20 cellular contexts compared by ENCODE assay signal in genomic region chr10:64369885-64370773, GRCh38.
DNase-seq lines count a peak whose midpoint lies in the region; ATAC-seq, FAIRE-seq and TF ChIP-seq lines count a peak whose summit lies in the region.
"Had no signal": no experiment of that assay in that cellular context is flagged by ENCODE, and none has a peak within 500 bp of the region (broad histone marks: within the 10 kb centered on the region; RNA-seq: fewer than 3 reads in every experiment).

No MANE protein-coding gene starts in this region.

- no peaks in the 10 kb centered on the region for H3K79me2 ChIP-seq in hepatocyte
- H3K79me2 ChIP-seq in HepG2 (ENCODE audit: insufficient read depth, low read length): no peaks in the 10 kb centered on the region

- TF ChIP-seq EP300 in HepG2 (IDR thresholded peaks at IDR 0.05; ENCODE audit: low read depth in 2 of 2, low read length in 2 of 2): no peak
- TF ChIP-seq EP300 in HepG2 (CRISPR knock-in tag; IDR thresholded peaks at IDR 0.05; ENCODE audit: borderline replicate concordance): no peak

- DNase-seq in LoVo (ENCODE audit: low spot score) (peak; percentile 13), hepatocyte (ENCODE audit: low spot score) (peak; percentile 10), HepG2 (ENCODE audit: low spot score) (peak; percentile 3), upper lobe of right lung (no peak), NCI-H1105 (lab: John Stamatoyannopoulos, UW) (no peak)
- DNase-seq in activated CD4-positive, alpha-beta T cell treated with anti-CD3 and anti-CD28 coated beads for 1 hour: no peak
- DNase-seq: CD4-positive, alpha-beta memory T cell; Karpas-422; MG63; NCI-H1092; NCI-H146; NCI-H2081; NCI-H748 treated with DMSO at 0.1 percent for 48 hours; OCI-M1; Right ventricle myocardium superior had no signal

- H3K27ac ChIP-seq in hepatocyte (no peak overlapping the region), HepG2 (ENCODE audit: extremely low read length, insufficient read depth, low read length) (no peak overlapping the region), upper lobe of right lung (no peak overlapping the region)
- H3K27ac ChIP-seq: BLaER1 had no signal

- H3K9me3 ChIP-seq in hepatocyte (ENCODE audit: low read depth): no peaks in the 10 kb centered on the region
- H3K9me3 ChIP-seq in HepG2 (ENCODE audit: low read length): no peaks in the 10 kb centered on the region
- no peaks in the 10 kb centered on the region for H3K9me3 ChIP-seq in upper lobe of right lung
- H3K9me3 ChIP-seq: BLaER1, MG63 had no signal

- POLR2A ChIA-PET in HepG2 (lab: Yijun Ruan, JAX): no interaction called here

- H3K4me2 ChIP-seq in hepatocyte (peak overlapping the region; percentile 5), HepG2 (ENCODE audit: low read depth, low read length) (peak overlapping the region; percentile 24)
- H3K4me2 ChIP-seq: BLaER1 had no signal

- no peaks in the 10 kb centered on the region for H3K27me3 ChIP-seq in hepatocyte
- H3K27me3 ChIP-seq in HepG2 (ENCODE audit: control insufficient read depth in 1 of 2, insufficient read depth in 2 of 2, low read length in 2 of 2): no peaks in the 10 kb centered on the region
- no peaks in the 10 kb centered on the region for H3K27me3 ChIP-seq in upper lobe of right lung
- H3K27me3 ChIP-seq: BLaER1, MG63 had no signal

- no TSS peak for BruUV-seq in HepG2 (replicated peaks; lab: Mats Ljungman, UMichigan)

- FAIRE-seq in HepG2 (lab: Jason Lieb, UNC): peak; percentile 55
- FAIRE-seq: GM12891, GM18507, H1 had no signal

- WGBS in hepatocyte (ENCODE audit: low lambda C conversion rate, missing lambda C conversion rate): 34% methylated on average over 1 of the region's 1 CpG
- 23% methylated on average over 1 of the region's 1 CpG for WGBS in HepG2 (ENCODE audit: low lambda C conversion rate)

- no peaks in the 10 kb centered on the region for H3K9me2 ChIP-seq in hepatocyte (replicated peaks; ENCODE audit: insufficient read depth)

- CTCF ChIA-PET in HepG2 (lab: Yijun Ruan, JAX; ENCODE audit: low intra/inter-chr PET ratio, low total read pairs): no interaction called here

- no peaks in the 10 kb centered on the region for H3K36me3 ChIP-seq in hepatocyte (replicated peaks; ENCODE audit: insufficient read depth, low read depth)
- no peaks in the 10 kb centered on the region for H3K36me3 ChIP-seq in HepG2 (replicated peaks in 1 of 2; ENCODE audit: control insufficient read depth in 1 of 2, insufficient read depth in 2 of 2, low read length in 2 of 2)
- no peaks in the 10 kb centered on the region for H3K36me3 ChIP-seq in upper lobe of right lung
- H3K36me3 ChIP-seq: BLaER1, MG63 had no signal

- no peak for TF ChIP-seq POLR2A in HepG2 (IDR thresholded peaks at IDR 0.05; ENCODE audit: insufficient read depth in 1 of 2, low read depth in 2 of 2, low read length in 2 of 2)

- TF ChIP-seq CTCF in hepatocyte (IDR thresholded peaks at IDR 0.05; ENCODE audit: poor library complexity) (no peak), HepG2 (CRISPR knock-in tag; IDR thresholded peaks at IDR 0.05) (no peak), upper lobe of right lung (IDR thresholded peaks at IDR 0.05) (no peak)

- H3K4me1 ChIP-seq in hepatocyte (ENCODE audit: insufficient read depth): peaks cover 9% of the 10 kb centered on the region
- peaks cover 38% of the 10 kb centered on the region for H3K4me1 ChIP-seq in HepG2 (ENCODE audit: insufficient read depth, low read length)
- no peaks in the 10 kb centered on the region for H3K4me1 ChIP-seq in upper lobe of right lung
- H3K4me1 ChIP-seq: BLaER1 had no signal

- intact Hi-C loops in HepG2 (cut with micrococcal nuclease; ENCODE audit: unreplicated experiment): no loop called here
- intact Hi-C loops in upper lobe of right lung (cut with DNase I): no loop called here

- in situ Hi-C loops in HepG2 (cut with HindIII; ENCODE audit: extremely low pct_ligation_motif_present, low pct_unique_long_range_greater_than_20kb): no loop called here

- no peak for TF ChIP-seq RAD21 in HepG2 (CRISPR knock-in tag; IDR thresholded peaks at IDR 0.05)

- H4K20me1 ChIP-seq in hepatocyte (ENCODE audit: insufficient read depth, poor library complexity, severe bottlenecking) (no peaks in the 10 kb centered on the region), HepG2 (ENCODE audit: insufficient read depth, low read length) (no peaks in the 10 kb centered on the region)
- H4K20me1 ChIP-seq: BLaER1 had no signal

- ATAC-seq in HepG2: peak; percentile 74
- peak; percentile 22 for ATAC-seq in upper lobe of right lung
- no peak for ATAC-seq in GM18502 (IDR thresholded peaks at IDR 0.05; ENCODE audit: poor library complexity, unreplicated experiment)

- H3K4me3 ChIP-seq in hepatocyte (no peak overlapping the region), HepG2 (replicated peaks in 1 of 3; ENCODE audit: insufficient read depth in 1 of 3, low read depth in 2 of 3, low read length in 3 of 3) (no peak overlapping the region; a peak in 1 of 6 replicates), upper lobe of right lung (no peak overlapping the region)
- H3K4me3 ChIP-seq: BLaER1, MG63 had no signal

- H2AFZ ChIP-seq in hepatocyte (no peak overlapping the region), HepG2 (ENCODE audit: low read length) (no peak overlapping the region)

- H3K9ac ChIP-seq in HepG2 (ENCODE audit: insufficient read depth, low read depth, low read length): no peak overlapping the region
- H3K9ac ChIP-seq: BLaER1 had no signal

TF ChIP-seq in HepG2, 621 proteins besides CTCF, POLR2A, EP300 and RAD21 (continues in another document):
- TF ChIP-seq TMF1 (CRISPR knock-in tag; IDR thresholded peaks at IDR 0.05; ENCODE audit: low read depth) (no peak), DDIT3 (CRISPR knock-in tag; IDR thresholded peaks at IDR 0.05) (no peak), ZFX (CRISPR knock-in tag; IDR thresholded peaks at IDR 0.05; ENCODE audit: low read depth) (no peak), TBX2 (CRISPR knock-in tag; IDR thresholded peaks at IDR 0.05; ENCODE audit: borderline replicate concordance) (no peak), ZGPAT (CRISPR knock-in tag; IDR thresholded peaks at IDR 0.05) (no peak), ZBTB14 (CRISPR knock-in tag; IDR thresholded peaks at IDR 0.05) (no peak), CHD2 (IDR thresholded peaks at IDR 0.05; ENCODE audit: low read depth, low read length) (no peak), ARID5B (CRISPR knock-in tag; IDR thresholded peaks at IDR 0.05) (peak; percentile 17; the same call in 1 of the 2 replicates), HOXD1 (CRISPR knock-in tag; IDR thresholded peaks at IDR 0.05) (no peak), SAP130 (CRISPR knock-in tag; IDR thresholded peaks at IDR 0.05; ENCODE audit: low read depth) (no peak), GATAD2A (CRISPR knock-in tag; IDR thresholded peaks at IDR 0.05) (0 out of 2 replicates have a peak, but pooled peaks have one; percentile 25)

Comparison
In these comparisons a context has a peak if more than half of its experiments do, and no peak if none do; other contexts are left out.
1. DNase-seq: peak in LoVo (single experiment), hepatocyte (single experiment) and HepG2 (single experiment); none in upper lobe of right lung (single experiment), NCI-H1105 (single experiment) and activated CD4-positive, alpha-beta T cell treated with anti-CD3 and anti-CD28 coated beads for 1 hour (single experiment).